8 cellular contexts compared by ENCODE assay signal in the genomic region with DNA sequence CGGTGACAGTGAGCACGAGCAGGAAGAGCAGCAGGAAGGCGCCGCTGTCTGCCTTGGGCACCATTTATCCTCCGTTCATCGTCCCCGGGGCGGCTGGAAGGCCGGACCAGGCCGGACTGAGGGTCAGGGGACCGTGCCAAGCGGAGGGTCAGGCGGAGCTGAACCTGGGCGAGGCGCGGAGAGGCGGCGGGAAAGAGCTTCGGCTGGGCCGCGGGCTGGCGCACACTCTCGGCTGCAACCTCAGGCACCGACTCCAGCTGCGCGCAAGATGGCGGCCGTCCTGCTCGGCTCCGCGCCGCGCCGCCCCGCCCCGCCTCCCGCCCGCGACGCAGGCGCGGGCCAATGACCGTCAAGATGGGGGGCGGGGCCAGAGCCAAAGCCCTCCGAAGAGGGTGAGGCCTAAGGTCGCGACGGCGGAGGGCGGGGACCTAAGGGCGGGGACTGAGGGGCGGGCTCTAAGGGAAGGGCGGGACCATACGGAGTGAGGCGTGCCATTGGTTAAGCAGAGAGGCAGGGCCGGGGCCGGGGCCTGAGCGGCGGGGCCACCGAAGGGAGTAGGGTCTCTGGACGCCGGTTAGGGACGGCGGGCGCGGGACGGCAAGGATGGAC. TPM values are rescaled to one million over a fixed set of nuclear protein-coding genes. Genes with fewer than 3 reads are reported as not detected.
DNase-seq lines count a peak whose midpoint lies in the region; ATAC-seq and TF ChIP-seq lines count a peak whose summit lies in the region.

A gene with protein sequence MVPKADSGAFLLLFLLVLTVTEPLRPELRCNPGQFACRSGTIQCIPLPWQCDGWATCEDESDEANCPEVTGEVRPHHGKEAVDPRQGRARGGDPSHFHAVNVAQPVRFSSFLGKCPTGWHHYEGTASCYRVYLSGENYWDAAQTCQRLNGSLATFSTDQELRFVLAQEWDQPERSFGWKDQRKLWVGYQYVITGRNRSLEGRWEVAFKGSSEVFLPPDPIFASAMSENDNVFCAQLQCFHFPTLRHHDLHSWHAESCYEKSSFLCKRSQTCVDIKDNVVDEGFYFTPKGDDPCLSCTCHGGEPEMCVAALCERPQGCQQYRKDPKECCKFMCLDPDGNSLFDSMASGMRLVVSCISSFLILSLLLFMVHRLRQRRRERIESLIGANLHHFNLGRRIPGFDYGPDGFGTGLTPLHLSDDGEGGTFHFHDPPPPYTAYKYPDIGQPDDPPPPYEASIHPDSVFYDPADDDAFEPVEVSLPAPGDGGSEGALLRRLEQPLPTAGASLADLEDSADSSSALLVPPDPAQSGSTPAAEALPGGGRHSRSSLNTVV (minus strand): TSS at position 270 of the 609 bp plus-strand sequence. CDS start 206 bp downstream, at position 64.

- H3K9ac ChIP-seq in SU-DHL-6 (ENCODE audit: low read length): peak within 1 kb of the TSS; percentile 67

- no peaks in the 10 kb centered on the region for H3K27me3 Mint-ChIP-seq in activated naive CD8-positive, alpha-beta T cell treated with anti-CD3 and anti-CD28 coated beads, Interleukin-2, amount 10 ng/mL, durations not matched to agents 7 days and 5 days

- no peaks in the 10 kb centered on the region for H3K9me3 Mint-ChIP-seq in activated naive CD8-positive, alpha-beta T cell treated with anti-CD3 and anti-CD28 coated beads, Interleukin-2, amount 10 ng/mL, durations not matched to agents 7 days and 5 days

- DNase-seq in NCI-H1417 (lab: John Stamatoyannopoulos, UW) (peak; percentile 90 to 94 (median 91)), head of caudate nucleus (peak; percentile 92 to 99 (median 98)), ovary (peak; percentile 96 to 98 (median 97))
- DNase-seq in activated naive CD8-positive, alpha-beta T cell treated with anti-CD3 and anti-CD28 coated beads, Interleukin-2, amount 10 ng/mL, durations not matched to agents 7 days and 5 days: peak; percentile 97

- no peaks in the 10 kb centered on the region; the same call in 1 of the 2 replicates for H4K20me1 ChIP-seq in SU-DHL-6 (ENCODE audit: low read depth, low read length)

- no peaks in the 10 kb centered on the region for H3K36me3 Mint-ChIP-seq in activated naive CD8-positive, alpha-beta T cell treated with anti-CD3 and anti-CD28 coated beads, Interleukin-2, amount 10 ng/mL, durations not matched to agents 7 days and 5 days

- peaks cover 34% of the 10 kb centered on the region for H3K4me1 Mint-ChIP-seq in activated naive CD8-positive, alpha-beta T cell treated with anti-CD3 and anti-CD28 coated beads, Interleukin-2, amount 10 ng/mL, durations not matched to agents 7 days and 5 days

- TF ChIP-seq POLR2A in GM10847 (IDR thresholded peaks at IDR 0.05; ENCODE audit: extremely low read depth, insufficient read length): peak; percentile 77
- peak; percentile 68 for TF ChIP-seq POLR2A in ovary (IDR thresholded peaks at IDR 0.05)

- H3K4me1 ChIP-seq in ovary (ENCODE audit: insufficient read depth): peaks cover 16% of the 10 kb centered on the region
- H3K4me1 ChIP-seq in thymus (ENCODE audit: control insufficient read depth, insufficient read depth, low read length): peaks cover 22% of the 10 kb centered on the region

- H3K36me3 ChIP-seq in SU-DHL-6 (ENCODE audit: low read length): no peaks in the 10 kb centered on the region
- no peaks in the 10 kb centered on the region for H3K36me3 ChIP-seq in ovary
- H3K36me3 ChIP-seq in thymus (ENCODE audit: control insufficient read depth, insufficient read depth): peaks cover 3% of the 10 kb centered on the region

- peak within 1 kb of the TSS; percentile 85 for H3K27ac Mint-ChIP-seq in activated naive CD8-positive, alpha-beta T cell treated with anti-CD3 and anti-CD28 coated beads, Interleukin-2, amount 10 ng/mL, durations not matched to agents 7 days and 5 days

- peak within 1 kb of the TSS; percentile 64 for H3K4me3 ChIP-seq in SU-DHL-6 (ENCODE audit: insufficient read depth, low read length, poor library complexity, severe bottlenecking)
- H3K4me3 ChIP-seq in ovary: peak within 1 kb of the TSS; percentile 83
- peak within 1 kb of the TSS; percentile 78 for H3K4me3 ChIP-seq in thymus (ENCODE audit: low read length)

- H2AFZ ChIP-seq in SU-DHL-6 (ENCODE audit: low read depth, low read length, severe bottlenecking): peak within 1 kb of the TSS; percentile 74

- H3K9me3 ChIP-seq in SU-DHL-6 (ENCODE audit: insufficient read depth, low read length) (no peaks in the 10 kb centered on the region), ovary (no peaks in the 10 kb centered on the region), thymus (ENCODE audit: control insufficient read depth) (no peaks in the 10 kb centered on the region)

- H3K4me2 ChIP-seq in SU-DHL-6 (ENCODE audit: low read depth, low read length, poor library complexity, severe bottlenecking): peak within 1 kb of the TSS; percentile 66

- intact Hi-C loops in head of caudate nucleus (cut with DNase I): loop anchor here (2.0 kb wide), 1 partner anchor 23 kb away; a partner anchor contains a TSS
- intact Hi-C loops in ovary (cut with DNase I): no loop called here

- no peak within 1 kb of the TSS for H3K27ac ChIP-seq in SU-DHL-6 (ENCODE audit: low read depth, low read length)
- peak within 1 kb of the TSS; percentile 41 to 83 for H3K27ac ChIP-seq in ovary
- H3K27ac ChIP-seq in thymus (ENCODE audit: low read depth): peak within 1 kb of the TSS; percentile 97

- no peak for TF ChIP-seq EP300 in ovary (IDR thresholded peaks at IDR 0.05)

- 0 out of 2 replicates have a peak, but pooled peaks cover 2% of the 10 kb centered on the region for H3F3A ChIP-seq in SU-DHL-6 (ENCODE audit: insufficient read depth)

- POLR2A ChIA-PET in activated naive CD8-positive, alpha-beta T cell treated with anti-CD3 and anti-CD28 coated beads, Interleukin-2, amount 10 ng/mL, durations not matched to agents 7 days and 5 days (lab: Charles Lee): interaction anchor here (1.1 to 2.8 kb wide), 7 partner anchors 11 to 57 kb away, joined by 3 to 27 read pairs (median 7); a partner anchor contains a TSS

- peak within 1 kb of the TSS; percentile 92 for H3K4me3 Mint-ChIP-seq in activated naive CD8-positive, alpha-beta T cell treated with anti-CD3 and anti-CD28 coated beads, Interleukin-2, amount 10 ng/mL, durations not matched to agents 7 days and 5 days

- ATAC-seq in HG02678 (IDR thresholded peaks at IDR 0.05; ENCODE audit: unreplicated experiment): peak; percentile 84
- peak; percentile 92 for ATAC-seq in activated naive CD8-positive, alpha-beta T cell treated with anti-CD3 and anti-CD28 coated beads, Interleukin-2, amount 10 ng/mL, durations not matched to agents 7 days and 5 days (ENCODE audit: low read depth)

- TF ChIP-seq CTCF in SU-DHL-6 (IDR thresholded peaks at IDR 0.05; ENCODE audit: insufficient read depth, low read length, poor library complexity, severe bottlenecking) (no peak), ovary (IDR thresholded peaks at IDR 0.05) (no peak)

- H3K27me3 ChIP-seq in SU-DHL-6 (ENCODE audit: low read length) (no peaks in the 10 kb centered on the region), ovary (no peaks in the 10 kb centered on the region), thymus (ENCODE audit: control insufficient read depth, insufficient read depth) (no peaks in the 10 kb centered on the region)

- WGBS in ovary, 3 donors: 0 to 1% (median 1%) methylated on average over 29 to 67 of the region's 67 CpGs
- under 1% methylated on average over 67 of the region's 67 CpGs for WGBS in thymus

- peaks cover 31% of the 10 kb centered on the region for H3K79me2 ChIP-seq in SU-DHL-6 (ENCODE audit: insufficient read depth, low read length)

- H3K9me2 ChIP-seq in SU-DHL-6 (replicated peaks; ENCODE audit: insufficient read depth, low read length): no peaks in the 10 kb centered on the region

RNA-seq across cellular contexts. Expression of the gene that starts here (rescaled TPM):
- 10 to 100 TPM; 38.0 to 38.3 TPM for total RNA-seq in activated naive CD8-positive, alpha-beta T cell treated with anti-CD3 and anti-CD28 coated beads, Interleukin-2, amount 10 ng/mL, durations not matched to agents 7 days and 5 days
- total RNA-seq in ovary: 10 to 100 TPM; 31.7 to 71.9 (median 60.2) TPM
- polyA plus RNA-seq in ovary (10 to 100 TPM; 23.9 to 51.2 TPM), thymus (24.1 TPM)
